Comparison of ENCODE assay signal across 9 cellular contexts in the genomic region with DNA sequence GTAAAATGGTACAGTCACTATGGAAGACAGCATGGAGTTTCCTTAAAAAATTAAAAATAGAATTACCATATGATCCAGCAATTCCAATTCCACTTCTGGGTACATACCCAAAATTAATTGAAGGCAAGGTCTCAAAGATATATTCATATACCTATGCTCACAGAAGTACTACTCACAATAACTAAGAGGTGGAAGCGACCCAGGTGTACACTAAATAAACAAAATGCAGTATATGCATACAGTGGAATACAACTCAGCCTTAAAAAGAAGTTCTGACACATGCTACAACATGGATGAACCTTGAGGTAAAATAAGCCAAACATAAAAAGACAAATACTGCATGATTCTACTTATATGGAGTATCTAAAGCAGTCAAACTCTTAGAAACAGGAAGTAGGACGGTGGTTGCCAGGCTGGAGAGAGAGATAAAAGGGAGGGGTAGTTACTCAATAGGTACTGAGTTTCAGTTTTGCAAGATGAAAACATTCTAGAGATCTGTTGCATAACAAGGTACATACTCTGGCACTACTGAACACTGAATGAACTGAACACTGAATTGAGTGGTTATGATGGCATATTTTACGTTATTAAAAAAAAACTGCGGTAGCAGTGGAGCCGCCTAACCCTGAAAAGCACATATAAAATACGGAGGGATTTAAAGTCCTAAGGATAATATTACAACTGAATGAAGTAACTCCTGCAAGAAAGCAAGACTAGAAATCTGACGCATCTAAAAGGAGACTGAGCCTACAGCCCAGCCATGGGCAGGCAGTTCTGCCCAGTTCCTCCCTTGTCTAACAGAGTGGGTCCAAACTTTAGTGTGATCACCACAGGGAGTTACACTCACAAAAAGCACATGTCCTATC. TPM values are rescaled to one million over a fixed set of nuclear protein-coding genes. Genes with fewer than 3 reads are reported as not detected.
DNase-seq lines count a peak whose midpoint lies in the region; ATAC-seq and TF ChIP-seq lines count a peak whose summit lies in the region.
"Had no signal": no experiment of that assay in that cellular context is flagged by ENCODE, and none has a peak within 500 bp of the region (broad histone marks: within the 10 kb centered on the region; RNA-seq: fewer than 3 reads in every experiment).

No MANE protein-coding gene starts in this region.

- H3K4me3 ChIP-seq in OCI-LY3 (ENCODE audit: low read length) (peak overlapping the region; percentile 50), adrenal gland (no peak overlapping the region), dorsolateral prefrontal cortex (no peak overlapping the region)

- ATAC-seq in GM18867 (IDR thresholded peaks at IDR 0.05; ENCODE audit: unreplicated experiment): peak; percentile 82
- ATAC-seq in HG02870 (IDR thresholded peaks at IDR 0.05; ENCODE audit: unreplicated experiment): peak; percentile 76

- H3K27ac ChIP-seq in OCI-LY3 (ENCODE audit: low read length) (peak overlapping the region; percentile 52), adrenal gland (peak overlapping the region in 4 of 5 donors; percentile 7 to 73 (median 38)), dorsolateral prefrontal cortex (peak overlapping the region in 14 of 59 donors; percentile 5 to 64 (median 26))

- H3K27me3 ChIP-seq in OCI-LY3 (ENCODE audit: low read depth, low read length): no peaks in the 10 kb centered on the region
- H3K27me3 ChIP-seq in adrenal gland: no peaks in the 10 kb centered on the region
- H3K27me3 ChIP-seq in dorsolateral prefrontal cortex: no peaks in the 10 kb centered on the region

- H3K36me3 ChIP-seq in OCI-LY3 (replicated peaks; ENCODE audit: low read depth, low read length) (peaks cover 5% of the 10 kb centered on the region), adrenal gland (replicated peaks in 1 of 2) (no peaks in the 10 kb centered on the region)

- H3K9me3 ChIP-seq in OCI-LY3 (ENCODE audit: insufficient read depth, low read length): no peaks in the 10 kb centered on the region
- H3K9me3 ChIP-seq in adrenal gland (replicated peaks in 1 of 3): no peaks in the 10 kb centered on the region

- no peak for TF ChIP-seq CTCF in OCI-LY3 (IDR thresholded peaks at IDR 0.05; ENCODE audit: low read depth, low read length)
- TF ChIP-seq CTCF in adrenal gland (IDR thresholded peaks at IDR 0.05): no peak
- TF ChIP-seq CTCF in dorsolateral prefrontal cortex (IDR thresholded peaks at IDR 0.05 in 54 of 56, conservative IDR thresholded peaks at IDR 0.05 in 2 of 56; ENCODE audit: low read depth in 1 of 56, partially characterized antibody in 56 of 56): no peak

- no peak overlapping the region for H2AFZ ChIP-seq in OCI-LY3 (ENCODE audit: low read depth, low read length)

- WGBS in adrenal gland, 4 donors: 42 to 47% (median 46%) methylated on average over 7 of the region's 7 CpGs

- peaks cover 98% of the 10 kb centered on the region for H3K79me2 ChIP-seq in OCI-LY3 (ENCODE audit: low read length)

- peaks cover 16% of the 10 kb centered on the region for H3K4me1 ChIP-seq in OCI-LY3 (ENCODE audit: low read length)
- H3K4me1 ChIP-seq in adrenal gland (replicated peaks in 1 of 2): peaks cover 20 to 39% of the 10 kb centered on the region in 2 donors

- H3K9ac ChIP-seq in OCI-LY3 (ENCODE audit: low read length): peak overlapping the region; percentile 6; the same call in 1 of the 2 replicates

- peak overlapping the region; percentile 72 for H3K4me2 ChIP-seq in OCI-LY3 (ENCODE audit: low read length)

- DNase-seq in adrenal gland (peak in 6 of 7 donors; percentile 52 to 77 (median 54)), kidney glomerular epithelial cell (lab: John Stamatoyannopoulos, UW) (peak; percentile 28), superior temporal gyrus (ENCODE audit: extremely low spot score) (peak; percentile 32), hepatic stellate cell (ENCODE audit: low spot score) (no peak), dorsolateral prefrontal cortex (no peak)

- no peak for TF ChIP-seq POLR2A in adrenal gland (IDR thresholded peaks at IDR 0.05)

- H4K20me1 ChIP-seq in OCI-LY3 (ENCODE audit: insufficient read depth, low read length): peaks cover 83% of the 10 kb centered on the region

- intact Hi-C loops in adrenal gland (cut with DNase I): loop anchor here in 1 of 2 donors (10.0 kb wide), 1 partner anchor 65 kb away; no protein-coding TSS in a partner anchor
- intact Hi-C loops in dorsolateral prefrontal cortex (cut with DNase I): no loop called here

RNA-seq across cellular contexts. Expression of a gene that starts 12.8 kb away (rescaled TPM):
- total RNA-seq in adrenal gland (10 to 100 TPM; 37.8 to 70.1 (median 63.6) TPM), dorsolateral prefrontal cortex (100 to 1,000 TPM in 35 of 120 experiments, 10 to 100 TPM in 85; 71.8 to 123 (median 94.1) TPM)
- 10 to 100 TPM; 24.3 to 34.6 (median 29.7) TPM for polyA plus RNA-seq in adrenal gland

RNA-seq across cellular contexts. Expression of a gene that starts 21.7 kb away (rescaled TPM):
- total RNA-seq in adrenal gland (not detected), dorsolateral prefrontal cortex (under 1 TPM in 4 of 120 experiments, not detected in 116; 0.21 to 0.34 (median 0.25) TPM)
- polyA plus RNA-seq in adrenal gland: under 1 TPM in 1 of 3 donors, not detected in 2; 0.32 TPM
- total RNA-seq: activated CD8-positive, alpha-beta memory T cell treated with anti-CD3 and anti-CD28 coated beads for 36 hours had no signal

RNA-seq across cellular contexts. Expression of a gene that starts 35.0 kb away (rescaled TPM):
- total RNA-seq in adrenal gland (10 to 100 TPM; 12.1 to 20.4 (median 16.2) TPM), dorsolateral prefrontal cortex (10 to 100 TPM; 14.5 to 25.7 (median 19.3) TPM)
- polyA plus RNA-seq in adrenal gland: 10 to 100 TPM in 2 of 3 donors, 1 to 10 TPM in 1; 4.2 to 36.4 (median 35.0) TPM

RNA-seq across cellular contexts. Expression of a gene that starts 40.7 kb away (rescaled TPM):
- total RNA-seq in adrenal gland (not detected), dorsolateral prefrontal cortex (under 1 TPM in 1 of 120 experiments, not detected in 119; 0.72 TPM)
- not detected for polyA plus RNA-seq in adrenal gland
- total RNA-seq: activated CD8-positive, alpha-beta memory T cell treated with anti-CD3 and anti-CD28 coated beads for 36 hours had no signal

Comparison
In these comparisons a context has a peak if more than half of its experiments do, and no peak if none do; other contexts are left out.
1. DNase-seq: peak in adrenal gland (6 of 7), kidney glomerular epithelial cell (single experiment) and superior temporal gyrus (single experiment); none in hepatic stellate cell (single experiment) and dorsolateral prefrontal cortex (0 of 10).